Comparison of ENCODE assay signal across 8 cellular contexts in the genomic region with DNA sequence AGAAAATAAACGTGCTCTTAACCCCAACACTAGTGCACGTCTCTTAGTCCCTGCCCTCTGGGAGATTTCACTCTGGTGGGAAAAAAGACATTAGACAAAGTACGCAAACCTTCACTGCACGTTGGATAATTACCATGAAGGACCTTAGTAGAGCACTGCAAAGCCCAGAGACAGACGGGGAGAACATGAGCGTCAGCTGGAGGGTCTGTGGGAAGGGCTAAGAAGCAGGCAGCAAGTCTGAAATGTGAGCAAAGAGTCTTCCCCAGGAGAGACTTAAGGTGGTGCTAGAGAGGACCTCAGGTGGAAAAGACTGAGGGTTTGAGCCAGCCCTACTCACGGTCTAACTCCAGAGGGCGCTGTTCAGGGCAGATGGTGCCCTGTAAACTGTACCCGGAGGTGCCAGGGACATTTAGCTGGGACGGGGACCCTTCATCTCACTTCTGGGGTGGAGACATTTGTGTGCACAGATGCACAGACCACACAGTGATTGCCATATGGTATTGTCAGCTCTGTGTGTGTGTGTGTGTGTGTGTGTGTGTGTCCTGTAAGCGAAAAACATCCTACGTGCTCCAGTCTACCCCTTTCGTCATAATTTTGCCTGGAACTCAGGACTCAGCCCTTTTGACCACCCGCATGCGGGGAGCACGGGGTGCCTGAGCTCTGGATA. TPM values are rescaled to one million over a fixed set of nuclear protein-coding genes. Genes with fewer than 3 reads are reported as not detected.
DNase-seq lines count a peak whose midpoint lies in the region; ATAC-seq lines count a peak whose summit lies in the region.

No MANE protein-coding gene starts in this region.

- no peaks in the 10 kb centered on the region for H3K36me3 Mint-ChIP-seq in activated CD4-positive, alpha-beta T cell treated with anti-CD3 and anti-CD28 coated beads, Interleukin-2, amount 10 ng/mL, durations not matched to agents 24 days and 14 days (ENCODE audit: low read depth)

- H3K36me3 ChIP-seq in H7 (replicated peaks; ENCODE audit: control insufficient read depth, insufficient read depth, low read length), result no peaks in the 10 kb centered on the region

- no peak overlapping the region for H3K4me3 Mint-ChIP-seq in activated CD4-positive, alpha-beta T cell treated with anti-CD3 and anti-CD28 coated beads, Interleukin-2, amount 10 ng/mL, durations not matched to agents 24 days and 14 days

- peaks cover 20% of the 10 kb centered on the region for H3K4me1 Mint-ChIP-seq in activated CD4-positive, alpha-beta T cell treated with anti-CD3 and anti-CD28 coated beads, Interleukin-2, amount 10 ng/mL, durations not matched to agents 24 days and 14 days

- intact Hi-C loops in activated CD4-positive, alpha-beta T cell treated with anti-CD3 and anti-CD28 coated beads, Interleukin-2, amount 10 ng/mL, durations not matched to agents 24 days and 14 days (cut with micrococcal nuclease), result no loop called here

- 0 out of 2 replicates have a peak, but pooled peaks cover 2% of the 10 kb centered on the region for H3K27me3 ChIP-seq in H7 (ENCODE audit: control insufficient read depth, insufficient read depth, low read length)

- DNase-seq in COR-L47 (lab: John Stamatoyannopoulos, UW) (peak; percentile 65), H7 (peak; percentile 93), NCI-H226 (peak; percentile 28), fibroblast of gingiva (ENCODE audit: low read depth) (peak; percentile 39), pulmonary artery endothelial cell (ENCODE audit: low read depth, low spot score) (peak; percentile 15)
- peak; percentile 87 for DNase-seq in activated CD4-positive, alpha-beta T cell treated with anti-CD3 and anti-CD28 coated beads, Interleukin-2, amount 10 ng/mL, durations not matched to agents 24 days and 14 days

- no peak for ATAC-seq in GM18861 (IDR thresholded peaks at IDR 0.05; ENCODE audit: unreplicated experiment)
- ATAC-seq in GM21528 (IDR thresholded peaks at IDR 0.05; ENCODE audit: low FRiP score, unreplicated experiment), result no peak

- peaks cover 11% of the 10 kb centered on the region for H3K27me3 Mint-ChIP-seq in activated CD4-positive, alpha-beta T cell treated with anti-CD3 and anti-CD28 coated beads, Interleukin-2, amount 10 ng/mL, durations not matched to agents 24 days and 14 days

- no peaks in the 10 kb centered on the region for H3K9me3 Mint-ChIP-seq in activated CD4-positive, alpha-beta T cell treated with anti-CD3 and anti-CD28 coated beads, Interleukin-2, amount 10 ng/mL, durations not matched to agents 24 days and 14 days

- no peak overlapping the region for H3K27ac Mint-ChIP-seq in activated CD4-positive, alpha-beta T cell treated with anti-CD3 and anti-CD28 coated beads, Interleukin-2, amount 10 ng/mL, durations not matched to agents 24 days and 14 days

- H3K4me3 ChIP-seq in H7 (ENCODE audit: insufficient read depth, low read depth, low read length), result no peak overlapping the region

RNA-seq across cellular contexts. Expression of gene STAC2, which starts 9.9 kb away (rescaled TPM):
- total RNA-seq in H7 (2014; rRNA removed; shearing (Covaris generic)), result 0.15 and 0.59 TPM in 2 replicates
- not detected in 2 replicates for total RNA-seq in activated CD4-positive, alpha-beta T cell treated with anti-CD3 and anti-CD28 coated beads, Interleukin-2, amount 10 ng/mL, durations not matched to agents 24 days and 14 days
- total RNA-seq in pulmonary artery endothelial cell, result not detected in 2 replicates

RNA-seq across cellular contexts. Expression of gene RPL19, which starts 35.6 kb away (rescaled TPM):
- total RNA-seq in H7 (2014; rRNA removed; shearing (Covaris generic)), result 2,113 and 2,304 TPM in 2 replicates
- 2,240 and 2,301 TPM in 2 replicates for total RNA-seq in activated CD4-positive, alpha-beta T cell treated with anti-CD3 and anti-CD28 coated beads, Interleukin-2, amount 10 ng/mL, durations not matched to agents 24 days and 14 days
- 1,524 and 2,115 TPM in 2 replicates for total RNA-seq in pulmonary artery endothelial cell

RNA-seq across cellular contexts. Expression of gene CACNB1, which starts 38.2 kb away (rescaled TPM):
- total RNA-seq in H7 (2014; rRNA removed; shearing (Covaris generic)), result 3.8 and 9.1 TPM in 2 replicates
- total RNA-seq in activated CD4-positive, alpha-beta T cell treated with anti-CD3 and anti-CD28 coated beads, Interleukin-2, amount 10 ng/mL, durations not matched to agents 24 days and 14 days, result 20.4 and 22.5 TPM in 2 replicates
- 2.0 and 2.3 TPM in 2 replicates for total RNA-seq in pulmonary artery endothelial cell

Comparison
In these comparisons a context has a peak if more than half of its experiments do, and no peak if none do; other contexts are left out.
1. DNase-seq: peak in every context shown above with its lines; median percentile 93 in H7; 87 in activated CD4-positive, alpha-beta T cell treated with anti-CD3 and anti-CD28 coated beads, Interleukin-2, amount 10 ng/mL, durations not matched to agents 24 days and 14 days; 65 in COR-L47; 39 in fibroblast of gingiva; 28 in NCI-H226; 15 in pulmonary artery endothelial cell.